ENCODE assay signal across 8 cellular contexts in the genomic region with DNA sequence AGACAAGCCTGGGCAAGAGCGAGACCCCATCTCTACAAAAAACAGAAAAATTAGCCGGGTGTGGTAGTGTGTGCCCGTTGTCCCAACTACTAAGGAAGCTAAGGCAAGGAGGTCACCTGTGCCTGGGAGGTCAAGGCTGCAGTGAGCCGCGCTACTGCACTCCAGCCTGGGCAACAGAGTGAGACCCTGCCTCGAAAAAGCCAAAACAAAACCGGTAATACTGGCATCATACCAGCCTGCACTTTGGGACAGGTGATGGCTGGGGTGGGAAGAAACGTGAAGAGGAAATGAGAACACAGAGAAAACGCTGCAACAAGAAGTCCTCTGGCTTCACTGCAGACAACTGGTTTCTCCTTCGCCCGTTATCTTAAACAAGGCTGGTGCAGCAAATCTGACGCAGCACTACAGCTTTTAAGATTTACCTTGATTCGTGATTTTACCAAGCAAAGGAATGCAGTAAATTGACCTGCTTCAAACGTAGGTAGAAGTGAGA. TPM values are rescaled to one million over a fixed set of nuclear protein-coding genes. Genes with fewer than 3 reads are reported as not detected.
A peak's percentile ranks its signal among the peaks of the same experiment; 100 is the strongest.
DNase-seq lines count a peak whose midpoint lies in the region; ATAC-seq, FAIRE-seq and TF ChIP-seq lines count a peak whose summit lies in the region.

No MANE protein-coding gene starts in this region.

- RAD21 ChIA-PET in GM12878 (lab: Charles Lee; ENCODE audit: unreplicated experiment): interaction anchor here (0.6 to 3.8 kb wide), 11 partner anchors 11 to 381 kb away, joined by 3 to 32 read pairs (median 4); no protein-coding TSS in a partner anchor

- peak overlapping the region; percentile 97 for H3K27ac ChIP-seq in GM12878 (ENCODE audit: control insufficient read depth, insufficient read depth)
- H3K27ac ChIP-seq in left lung: peak overlapping the region; percentile 97 to 99
- H3K27ac ChIP-seq in thoracic aorta: peak overlapping the region; percentile 96 to 99

- H3K9ac ChIP-seq in GM12878 (ENCODE audit: control insufficient read depth, insufficient read depth, low read length): peak overlapping the region; percentile 84

- TF ChIP-seq EP300 in GM12878 (IDR thresholded peaks at IDR 0.05; ENCODE audit: borderline replicate concordance in 1 of 2, control insufficient read depth in 1 of 2, low read depth in 2 of 2, low read length in 2 of 2): no peak

- H3K4me3 ChIP-seq in GM12878: peak overlapping the region; percentile 76
- peak overlapping the region; percentile 47 to 76 for H3K4me3 ChIP-seq in left lung
- peak overlapping the region; percentile 98 for H3K4me3 ChIP-seq in thoracic aorta

- peak; percentile 27 for ATAC-seq in HG03432 (IDR thresholded peaks at IDR 0.05; ENCODE audit: unreplicated experiment)
- ATAC-seq in GM12878: peak; percentile 20
- ATAC-seq in left lung: peak; percentile 5
- ATAC-seq in thoracic aorta (ENCODE audit: insufficient number of reproducible peaks, low FRiP score, low read depth): no peak

- H3K4me3 Mint-ChIP-seq in activated naive CD4-positive, alpha-beta T cell treated with anti-CD3 and anti-CD28 coated beads for 36 hours: peak overlapping the region; percentile 85

- no peak for FAIRE-seq in GM12878 (lab: Jason Lieb, UNC)

- in situ Hi-C loops in GM12878 (cut with MboI): no loop called here

- TSS peak; percentile 78 for BruUV-seq in GM12878 (replicated peaks; lab: Mats Ljungman, UMichigan)

- H3K4me2 ChIP-seq in GM12878 (ENCODE audit: control insufficient read depth, insufficient read depth): peak overlapping the region; percentile 98

- peaks cover 36% of the 10 kb centered on the region for H3K79me2 ChIP-seq in GM12878 (ENCODE audit: control insufficient read depth, insufficient read depth, low read length)

- SMC1A ChIA-PET in GM12878 (lab: Charles Lee; ENCODE audit: uncharacterized antibody, unreplicated experiment): interaction anchor here (0.6 to 4.1 kb wide), 14 partner anchors 11 to 85 kb away, joined by 3 to 24 read pairs (median 4); a partner anchor contains a TSS

- intact Hi-C loops in activated naive CD4-positive, alpha-beta T cell treated with anti-CD3 and anti-CD28 coated beads for 36 hours (cut with micrococcal nuclease): loop anchor here (1.0 to 2.0 kb wide), 6 partner anchors 14 to 159 kb away; a partner anchor contains a TSS
- intact Hi-C loops in GM12878 (cut with micrococcal nuclease; ENCODE audit: unreplicated experiment): loop anchor here (1.0 kb wide), 1 partner anchor 16 kb away; no protein-coding TSS in a partner anchor
- intact Hi-C loops in left lung (cut with DNase I): no loop called here

- no peaks in the 10 kb centered on the region for H3K27me3 ChIP-seq in GM12878 (replicated peaks in 1 of 2; ENCODE audit: control insufficient read depth in 2 of 2, insufficient read depth in 2 of 2, low read length in 1 of 2)
- no peaks in the 10 kb centered on the region for H3K27me3 ChIP-seq in left lung
- no peaks in the 10 kb centered on the region for H3K27me3 ChIP-seq in thoracic aorta (replicated peaks; ENCODE audit: insufficient read depth)

- no peaks in the 10 kb centered on the region for H3K9me3 Mint-ChIP-seq in activated naive CD4-positive, alpha-beta T cell treated with anti-CD3 and anti-CD28 coated beads for 36 hours

- TF ChIP-seq CTCF in GM12878 (IDR thresholded peaks at IDR 0.05 in 2 of 3, conservative IDR thresholded peaks at IDR 0.05 in 1 of 3; ENCODE audit: control insufficient read depth in 2 of 3, extremely low read depth in 1 of 3, insufficient read depth in 1 of 3, low read depth in 3 of 3, low read length in 3 of 3): no peak
- TF ChIP-seq CTCF in left lung (IDR thresholded peaks at IDR 0.05): no peak
- TF ChIP-seq CTCF in thoracic aorta (IDR thresholded peaks at IDR 0.05): no peak

- CTCF ChIA-PET in activated naive CD4-positive, alpha-beta T cell treated with anti-CD3 and anti-CD28 coated beads for 36 hours (lab: Charles Lee): interaction anchor here (0.8 to 3.9 kb wide), 3 partner anchors 11 to 29 kb away, joined by 3 to 25 read pairs (median 16); no protein-coding TSS in a partner anchor
- CTCF ChIA-PET in GM12878 (lab: Yijun Ruan, JAX): interaction anchor here (0.6 to 4.1 kb wide), 10 partner anchors 9 to 278 kb away, joined by 3 to 45 read pairs (median 5); a partner anchor contains a TSS

- H3K9me3 ChIP-seq in GM12878 (replicated peaks; ENCODE audit: control insufficient read depth, insufficient read depth, low read length) (no peaks in the 10 kb centered on the region; the same call in 2 of the 3 replicates), left lung (no peaks in the 10 kb centered on the region), thoracic aorta (no peaks in the 10 kb centered on the region)

- H3K36me3 Mint-ChIP-seq in activated naive CD4-positive, alpha-beta T cell treated with anti-CD3 and anti-CD28 coated beads for 36 hours (ENCODE audit: low read depth): peaks cover 30% of the 10 kb centered on the region

- no peaks in the 10 kb centered on the region for H3K27me3 Mint-ChIP-seq in activated naive CD4-positive, alpha-beta T cell treated with anti-CD3 and anti-CD28 coated beads for 36 hours (ENCODE audit: low read depth)

- H3K27ac Mint-ChIP-seq in activated naive CD4-positive, alpha-beta T cell treated with anti-CD3 and anti-CD28 coated beads for 36 hours: peak overlapping the region; percentile 98

- WGBS in GM12878 (ENCODE audit: insufficient coverage, insufficient replicate concordance, low lambda C conversion rate, missing lambda C conversion rate): 1% methylated on average over 14 of the region's 14 CpGs

- no peak for TF ChIP-seq POLR2A in GM12878 (IDR thresholded peaks at IDR 0.05; ENCODE audit: low read depth, low read length)

- H4K20me1 ChIP-seq in GM12878 (ENCODE audit: control insufficient read depth, insufficient read depth): no peaks in the 10 kb centered on the region

- H3K4me1 ChIP-seq in GM12878 (ENCODE audit: control insufficient read depth, insufficient read depth, low read length): peaks cover 2% of the 10 kb centered on the region; the same call in 1 of the 2 replicates
- H3K4me1 ChIP-seq in left lung: peaks cover 20 to 40% of the 10 kb centered on the region in 2 donors
- peaks cover 11 to 31% of the 10 kb centered on the region in 2 donors for H3K4me1 ChIP-seq in thoracic aorta (ENCODE audit: control insufficient read depth in 1 of 2, low read depth in 2 of 2)

- POLR2A ChIA-PET in GM12878 (lab: Charles Lee): interaction anchor here (0.5 to 4.9 kb wide), 10 partner anchors 8 to 186 kb away, joined by 3 to 45 read pairs (median 4); a partner anchor contains a TSS

- H3K36me3 ChIP-seq in GM12878 (ENCODE audit: control insufficient read depth in 2 of 2, insufficient read depth in 2 of 2, low read length in 1 of 2): peaks cover 1 to 19% of the 10 kb centered on the region in 2 experiments; a peak in 3 of 4 replicates
- peaks cover 0 to 69% of the 10 kb centered on the region in 2 donors for H3K36me3 ChIP-seq in left lung
- H3K36me3 ChIP-seq in thoracic aorta: peaks cover 14% of the 10 kb centered on the region

- TF ChIP-seq RAD21 in GM12878 (IDR thresholded peaks at IDR 0.05; ENCODE audit: insufficient read depth, low read depth, low read length): no peak

- peak overlapping the region; percentile 92 for H2AFZ ChIP-seq in GM12878 (ENCODE audit: control insufficient read depth, low read depth, low read length)

- DNase-seq in activated naive CD4-positive, alpha-beta T cell treated with anti-CD3 and anti-CD28 coated beads for 36 hours: no peak
- no peak for DNase-seq in activated naive CD4-positive, alpha-beta T cell (lab: John Stamatoyannopoulos, UW)
- DNase-seq in GM12878 (ENCODE audit: low read depth, low spot score) (no peak), left lung (no peak), thoracic aorta (ENCODE audit: low spot score) (no peak), retina (no peak), RPMI8226 (no peak)

- peaks cover 42% of the 10 kb centered on the region for H3K4me1 Mint-ChIP-seq in activated naive CD4-positive, alpha-beta T cell treated with anti-CD3 and anti-CD28 coated beads for 36 hours (ENCODE audit: low read depth)

RNA-seq across cellular contexts. Expression of a gene that starts 0.7 kb away (rescaled TPM):
- 100 to 1,000 TPM; 104 TPM for total RNA-seq in activated naive CD4-positive, alpha-beta T cell treated with anti-CD3 and anti-CD28 coated beads for 36 hours
- 135 and 156 TPM in 2 replicates for total RNA-seq in GM12878 (2013; cell fraction: nucleolus; rRNA removed)
- 31.8 and 37.6 TPM in 2 replicates for total RNA-seq in GM12878 (2014; rRNA removed)
- total RNA-seq in GM12878 (2014; rRNA removed; fragmentation: Illumina TruSeq; extraction: Trizol): 31.9 and 33.7 TPM in 2 replicates
- 42.9 and 49.0 TPM in 2 replicates for total RNA-seq in GM12878 (2021)
- polyA plus RNA-seq in GM12878 (2011; ENCODE audit: low read depth): 30.2 TPM
- 40.3 and 60.0 TPM in 2 replicates for polyA plus RNA-seq in GM12878 (2011; rRNA removed)
- polyA plus RNA-seq in GM12878 (2011; cell fraction: cytosol; rRNA removed): 39.7 and 54.1 TPM in 2 replicates
- 126 and 159 TPM in 2 replicates for polyA plus RNA-seq in GM12878 (2011; cell fraction: nucleus; rRNA removed)
- 40.4 and 44.5 TPM in 2 replicates for polyA plus RNA-seq in GM12878 (2012)
- 52.4 and 59.7 TPM in 2 replicates for polyA plus RNA-seq in GM12878 (2014; fragmentation: Illumina TruSeq; extraction: Trizol)
- 10 to 100 TPM; 12.7 to 16.4 TPM for polyA plus RNA-seq in GM12878 (2014; fragmentation: Nextera tagmentation; extraction: Ambion mirVana)
- polyA plus RNA-seq in GM12878 (2014; rRNA removed): 30.2 and 34.3 TPM in 2 replicates
- 10 to 100 TPM; 52.6 to 53.4 TPM for polyA plus RNA-seq in GM12878 (2016; fragmentation: Nextera tagmentation; extraction: Ambion mirVana)
- polyA minus RNA-seq in GM12878 (2011; rRNA and poly(A)+ RNA removed): 40.6 and 41.8 TPM in 2 replicates
- polyA minus RNA-seq in GM12878 (2011; cell fraction: cytosol; rRNA and poly(A)+ RNA removed): 9.0 and 22.5 TPM in 2 replicates
- polyA minus RNA-seq in GM12878 (2011; cell fraction: nucleus; rRNA and poly(A)+ RNA removed): 33.4 and 39.4 TPM in 2 replicates
- 10 to 100 TPM; 63.4 to 98.8 TPM for total RNA-seq in left lung
- total RNA-seq in thoracic aorta: 100 to 1,000 TPM in 1 of 2 donors, 10 to 100 TPM in 1; 81.8 to 108 TPM

RNA-seq across cellular contexts. Expression of a gene that starts 17.8 kb away (rescaled TPM):
- total RNA-seq in activated naive CD4-positive, alpha-beta T cell treated with anti-CD3 and anti-CD28 coated beads for 36 hours: 10 to 100 TPM; 72.1 to 72.2 TPM
- 146 and 147 TPM in 2 replicates for total RNA-seq in GM12878 (2013; cell fraction: nucleolus; rRNA removed)
- 56.3 and 57.6 TPM in 2 replicates for total RNA-seq in GM12878 (2014; rRNA removed)
- 56.4 and 56.5 TPM in 2 replicates for total RNA-seq in GM12878 (2014; rRNA removed; fragmentation: Illumina TruSeq; extraction: Trizol)
- 47.8 and 50.6 TPM in 2 replicates for total RNA-seq in GM12878 (2021)
- polyA plus RNA-seq in GM12878 (2011; ENCODE audit: low read depth): 38.1 TPM
- 80.9 and 101 TPM in 2 replicates for polyA plus RNA-seq in GM12878 (2011; rRNA removed)
- polyA plus RNA-seq in GM12878 (2011; cell fraction: cytosol; rRNA removed): 34.6 and 35.7 TPM in 2 replicates
- polyA plus RNA-seq in GM12878 (2011; cell fraction: nucleus; rRNA removed): 220 and 227 TPM in 2 replicates
- polyA plus RNA-seq in GM12878 (2012): 45.9 and 51.6 TPM in 2 replicates
- 95.2 and 110 TPM in 2 replicates for polyA plus RNA-seq in GM12878 (2014; fragmentation: Illumina TruSeq; extraction: Trizol)
- polyA plus RNA-seq in GM12878 (2014; fragmentation: Nextera tagmentation; extraction: Ambion mirVana): 10 to 100 TPM; 11.1 to 18.0 TPM
- 52.0 and 53.1 TPM in 2 replicates for polyA plus RNA-seq in GM12878 (2014; rRNA removed)
- 1 to 10 TPM; 6.1 to 9.5 TPM for polyA plus RNA-seq in GM12878 (2016; fragmentation: Nextera tagmentation; extraction: Ambion mirVana)
- 33.0 and 40.5 TPM in 2 replicates for polyA minus RNA-seq in GM12878 (2011; rRNA and poly(A)+ RNA removed)
- 16.6 and 20.3 TPM in 2 replicates for polyA minus RNA-seq in GM12878 (2011; cell fraction: cytosol; rRNA and poly(A)+ RNA removed)
- polyA minus RNA-seq in GM12878 (2011; cell fraction: nucleus; rRNA and poly(A)+ RNA removed): 30.2 and 34.7 TPM in 2 replicates
- 100 to 1,000 TPM in 1 of 2 donors, 10 to 100 TPM in 1; 84.1 to 112 TPM for total RNA-seq in left lung
- 100 to 1,000 TPM in 1 of 2 donors, 10 to 100 TPM in 1; 69.3 to 107 TPM for total RNA-seq in thoracic aorta

RNA-seq across cellular contexts. Expression of a gene that starts 37.7 kb away (rescaled TPM):
- total RNA-seq in activated naive CD4-positive, alpha-beta T cell treated with anti-CD3 and anti-CD28 coated beads for 36 hours: 1 to 10 TPM; 3.1 to 4.0 TPM
- total RNA-seq in GM12878 (2013; cell fraction: nucleolus; rRNA removed): 5.0 and 6.2 TPM in 2 replicates
- total RNA-seq in GM12878 (2014; rRNA removed): 0.98 and 1.6 TPM in 2 replicates
- total RNA-seq in GM12878 (2014; rRNA removed; fragmentation: Illumina TruSeq; extraction: Trizol): 0.83 and 1.2 TPM in 2 replicates
- total RNA-seq in GM12878 (2021): 2.8 and 3.2 TPM in 2 replicates
- 1.6 TPM for polyA plus RNA-seq in GM12878 (2011; ENCODE audit: low read depth)
- polyA plus RNA-seq in GM12878 (2011; rRNA removed): 0.82 and 1.7 TPM in 2 replicates
- 1.4 and 2.0 TPM in 2 replicates for polyA plus RNA-seq in GM12878 (2011; cell fraction: cytosol; rRNA removed)
- polyA plus RNA-seq in GM12878 (2011; cell fraction: nucleus; rRNA removed): 10.8 and 13.1 TPM in 2 replicates
- 1.9 and 2.3 TPM in 2 replicates for polyA plus RNA-seq in GM12878 (2012)
- polyA plus RNA-seq in GM12878 (2014; fragmentation: Illumina TruSeq; extraction: Trizol): 1.2 and 2.2 TPM in 2 replicates
- polyA plus RNA-seq in GM12878 (2014; fragmentation: Nextera tagmentation; extraction: Ambion mirVana): under 1 TPM; 0.13 to 0.38 TPM
- polyA plus RNA-seq in GM12878 (2014; rRNA removed): 2.9 and 3.6 TPM in 2 replicates
- polyA plus RNA-seq in GM12878 (2016; fragmentation: Nextera tagmentation; extraction: Ambion mirVana): 1 to 10 TPM in 1 of 2 experiments, under 1 TPM in 1; 0.95 to 1.3 TPM
- 1.8 and 2.2 TPM in 2 replicates for polyA minus RNA-seq in GM12878 (2011; rRNA and poly(A)+ RNA removed)
- polyA minus RNA-seq in GM12878 (2011; cell fraction: cytosol; rRNA and poly(A)+ RNA removed): 1.6 and 2.1 TPM in 2 replicates
- polyA minus RNA-seq in GM12878 (2011; cell fraction: nucleus; rRNA and poly(A)+ RNA removed): 3.0 and 6.3 TPM in 2 replicates
- total RNA-seq in left lung: 10 to 100 TPM in 1 of 2 donors, 1 to 10 TPM in 1; 7.4 to 13.1 TPM
- total RNA-seq in thoracic aorta: 10 to 100 TPM in 1 of 2 donors, 1 to 10 TPM in 1; 7.3 to 21.7 TPM

RNA-seq across cellular contexts. Expression of a gene that starts 39.2 kb away (rescaled TPM):
- 1 to 10 TPM; 9.0 to 9.1 TPM for total RNA-seq in activated naive CD4-positive, alpha-beta T cell treated with anti-CD3 and anti-CD28 coated beads for 36 hours
- total RNA-seq in GM12878 (2013; cell fraction: nucleolus; rRNA removed): 5.0 TPM in 2 replicates
- total RNA-seq in GM12878 (2014; rRNA removed) (0.49 and 1.0 TPM in 2 replicates), GM12878 (2014; rRNA removed; fragmentation: Illumina TruSeq; extraction: Trizol) (0.31 and 0.37 TPM in 2 replicates), GM12878 (2021) (3.4 and 3.6 TPM in 2 replicates), left lung (10 to 100 TPM in 1 of 2 donors, 1 to 10 TPM in 1; 6.5 to 11.4 TPM), thoracic aorta (10 to 100 TPM; 10.3 to 29.1 TPM)
- polyA plus RNA-seq in GM12878 (2011; ENCODE audit: low read depth): 0.85 TPM
- polyA plus RNA-seq in GM12878 (2011; rRNA removed) (0.17 and 0.41 TPM in 2 replicates), GM12878 (2014; fragmentation: Illumina TruSeq; extraction: Trizol) (0.44 and 1.8 TPM in 2 replicates), GM12878 (2014; fragmentation: Nextera tagmentation; extraction: Ambion mirVana) (under 1 TPM; 0.10 to 0.33 TPM), GM12878 (2014; rRNA removed) (0.87 and 1.2 TPM in 2 replicates), GM12878 (2016; fragmentation: Nextera tagmentation; extraction: Ambion mirVana) (1 to 10 TPM; 1.8 to 2.6 TPM)
- 0.67 and 1.2 TPM in 2 replicates for polyA plus RNA-seq in GM12878 (2011; cell fraction: cytosol; rRNA removed)
- polyA plus RNA-seq in GM12878 (2011; cell fraction: nucleus; rRNA removed): 5.1 and 5.9 TPM in 2 replicates
- polyA plus RNA-seq in GM12878 (2012): 2.0 and 3.6 TPM in 2 replicates
- polyA minus RNA-seq in GM12878 (2011; rRNA and poly(A)+ RNA removed): 1.0 and 1.4 TPM in 2 replicates
- 2.1 TPM in 2 replicates for polyA minus RNA-seq in GM12878 (2011; cell fraction: cytosol; rRNA and poly(A)+ RNA removed)
- polyA minus RNA-seq in GM12878 (2011; cell fraction: nucleus; rRNA and poly(A)+ RNA removed): 3.1 and 6.0 TPM in 2 replicates

Comparison
In these comparisons a context has a peak if more than half of its experiments do, and no peak if none do; other contexts are left out.
1. intact Hi-C loops: an anchor here in activated naive CD4-positive, alpha-beta T cell treated with anti-CD3 and anti-CD28 coated beads for 36 hours (1.0 to 2.0 kb wide) and GM12878 (1.0 kb wide); none called in left lung.